Comparison of ENCODE assay signal across 8 cellular contexts in the genomic region with DNA sequence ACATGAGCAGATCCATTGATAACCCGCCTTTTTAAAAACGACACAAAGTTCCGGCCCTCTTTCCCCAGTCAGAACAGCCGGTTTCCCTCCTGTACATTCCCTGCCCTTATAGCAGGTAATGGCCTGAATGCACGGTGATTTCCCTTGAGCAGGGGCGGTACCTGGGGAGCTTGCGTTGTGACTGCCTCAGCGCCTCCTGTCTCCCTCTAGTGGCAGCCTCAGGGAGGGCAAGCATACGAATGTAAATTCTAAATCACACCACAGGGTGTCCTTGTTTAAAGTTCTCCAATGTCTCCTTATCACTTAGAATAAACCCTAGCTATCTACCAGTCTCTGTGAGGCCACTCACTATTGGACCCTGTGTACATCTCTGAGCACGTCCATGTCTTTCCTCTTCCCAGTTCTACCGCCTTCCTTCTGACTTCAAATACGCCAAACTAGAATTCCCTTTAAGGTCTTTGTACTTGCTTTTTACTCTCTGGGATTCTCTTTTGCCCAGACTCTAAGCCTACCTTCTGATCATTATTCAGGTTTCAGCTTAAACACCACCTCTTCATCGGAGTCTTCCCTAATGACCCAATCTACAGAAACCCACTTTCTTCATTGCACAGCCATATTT. TPM values are rescaled to one million over a fixed set of nuclear protein-coding genes. Genes with fewer than 3 reads are reported as not detected.
DNase-seq lines count a peak whose midpoint lies in the region; ATAC-seq and TF ChIP-seq lines count a peak whose summit lies in the region.

No MANE protein-coding gene starts in this region.

- H3K36me3 ChIP-seq in upper lobe of left lung: no peaks in the 10 kb centered on the region

- peaks cover 0 to 2% of the 10 kb centered on the region in 2 donors for H3K27me3 Mint-ChIP-seq in natural killer cell (ENCODE audit: low read depth in 2 of 2)

- no peaks in the 10 kb centered on the region for H3K36me3 Mint-ChIP-seq in natural killer cell

- H3K4me3 ChIP-seq in choroid plexus epithelial cell (ENCODE audit: low read depth, low read length) (no peak overlapping the region), upper lobe of left lung (no peak overlapping the region)

- H3K27ac ChIP-seq in upper lobe of left lung: no peak overlapping the region

- no peak overlapping the region for H3K27ac Mint-ChIP-seq in natural killer cell

- no peaks in the 10 kb centered on the region for H3K27me3 ChIP-seq in upper lobe of left lung

- TF ChIP-seq CTCF in choroid plexus epithelial cell (conservative IDR thresholded peaks at IDR 0.05; ENCODE audit: low read depth, low read length) (peak; percentile 93), natural killer cell (IDR thresholded peaks at IDR 0.05) (peak; percentile 94), upper lobe of left lung (IDR thresholded peaks at IDR 0.05) (peak; percentile 50 to 63 (median 52))

- H3K4me1 ChIP-seq in upper lobe of left lung: no peaks in the 10 kb centered on the region

- no peak for TF ChIP-seq POLR2A in upper lobe of left lung (IDR thresholded peaks at IDR 0.05)

- TF ChIP-seq EP300 in upper lobe of left lung (IDR thresholded peaks at IDR 0.05): no peak

- no peak overlapping the region for H3K4me3 Mint-ChIP-seq in natural killer cell

- peak; percentile 71 for DNase-seq in activated gamma-delta T cell treated with Interleukin-2 at 50 U/mL for 16 hours
- no peak for DNase-seq in activated gamma-delta T cell (lab: John Stamatoyannopoulos, UW)
- DNase-seq in NCI-H187 (lab: John Stamatoyannopoulos, UW): peak; percentile 11 to 25
- peak; percentile 10 for DNase-seq in activated CD4-positive, CD25-positive, alpha-beta regulatory T cell treated with anti-CD3 and anti-CD28 coated beads, Interleukin-2, amount 50 U/mL, for 16 hours (ENCODE audit: low read depth, low spot score)
- DNase-seq in choroid plexus epithelial cell (ENCODE audit: low read depth): peak; percentile 73
- peak; percentile 74 for DNase-seq in natural killer cell
- peak in 1 of 2 donors; percentile 37 for DNase-seq in upper lobe of left lung

- H3K4me1 Mint-ChIP-seq in natural killer cell: peaks cover 9 to 10% of the 10 kb centered on the region in 2 donors

- no peaks in the 10 kb centered on the region for H3K9me3 Mint-ChIP-seq in natural killer cell

- intact Hi-C loops in natural killer cell (cut with micrococcal nuclease): loop anchor here (1.0 to 10.0 kb wide), 2 partner anchors 122 to 528 kb away; no protein-coding TSS in a partner anchor

- ATAC-seq in HG02885 (IDR thresholded peaks at IDR 0.05; ENCODE audit: poor library complexity, unreplicated experiment) (peak; percentile 100), natural killer cell (peak; percentile 93 to 100 (median 100)), upper lobe of left lung (ENCODE audit: low FRiP score in 2 of 2) (peak in 1 of 2 donors; percentile 45)

- 76% methylated on average over 13 of the region's 13 CpGs for WGBS in upper lobe of left lung, 2 donors

- no peaks in the 10 kb centered on the region for H3K9me3 ChIP-seq in upper lobe of left lung

RNA-seq across cellular contexts. Expression of a gene that starts 18.4 kb away (rescaled TPM):
- total RNA-seq in natural killer cell: 10 to 100 TPM in 2 of 3 donors, 1 to 10 TPM in 1; 8.2 to 14.2 (median 13.6) TPM
- total RNA-seq in upper lobe of left lung: 10 to 100 TPM; 34.6 to 94.4 (median 45.9) TPM
